In the genomic region with DNA sequence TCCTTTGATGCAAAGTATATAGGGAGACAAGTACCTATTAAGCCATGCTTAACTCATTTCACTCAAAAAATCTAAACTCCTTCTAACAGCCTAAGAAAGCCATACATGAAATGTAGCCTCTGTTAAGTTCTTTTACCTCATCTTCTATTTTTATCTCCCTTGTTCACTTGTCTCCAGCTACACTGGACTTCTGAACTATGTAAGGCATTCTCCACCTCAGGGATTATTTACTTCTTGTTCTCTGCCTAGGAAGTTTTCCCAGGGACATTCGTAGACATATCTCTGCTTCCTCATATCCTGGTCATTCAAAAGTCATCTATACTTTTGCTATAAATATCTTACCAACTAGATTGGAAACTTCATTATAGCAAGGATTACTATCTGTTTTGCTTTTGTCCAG, we compare ENCODE assay signal across 30 cellular contexts.
DNase-seq lines count a peak whose midpoint lies in the region; FAIRE-seq and TF ChIP-seq lines count a peak whose summit lies in the region.
"Had no signal": no experiment of that assay in that cellular context is flagged by ENCODE, and none has a peak within 500 bp of the region (broad histone marks: within the 10 kb centered on the region; RNA-seq: fewer than 3 reads in every experiment).

No MANE protein-coding gene starts in this region.

- peaks cover 15% of the 10 kb centered on the region for H3K4me1 Mint-ChIP-seq in astrocyte (ENCODE audit: low read depth, unreplicated experiment)
- H3K4me1 Mint-ChIP-seq: GM23338, memory B cell had no signal

- H3K4me3 ChIP-seq in astrocyte (ENCODE audit: insufficient read depth, low read depth, low read length) (no peak overlapping the region), retinal pigment epithelial cell (ENCODE audit: low read length) (no peak overlapping the region)
- H3K4me3 ChIP-seq: gastroesophageal sphincter, GM23338, PC-9, right lobe of liver, tibial nerve had no signal

- H3K4me2 ChIP-seq in astrocyte (ENCODE audit: low read length), result no peak overlapping the region
- H3K4me2 ChIP-seq: GM23338, PC-9 had no signal

- H3K9ac ChIP-seq in astrocyte (ENCODE audit: low read length), result no peak overlapping the region

- no peaks in the 10 kb centered on the region for H3K79me2 ChIP-seq in astrocyte (ENCODE audit: insufficient read depth, low read length)

- H3K4me3 Mint-ChIP-seq in astrocyte (ENCODE audit: unreplicated experiment), result peak overlapping the region; percentile 58
- H3K4me3 Mint-ChIP-seq: activated CD4-positive, alpha-beta T cell treated with anti-CD3 and anti-CD28 coated beads for 36 hours; activated CD8-positive, alpha-beta T cell treated with anti-CD3 and anti-CD28 coated beads, Interleukin-2, amount 10 ng/mL, durations not matched to agents 7 days and 5 days; activated T-helper 17 cell treated with anti-CD3 and anti-CD28 coated beads, Interleukin-2, amount 50 U/mL, for 72 hours; GM23338; memory B cell had no signal

- no peaks in the 10 kb centered on the region for H3K4me1 ChIP-seq in astrocyte (ENCODE audit: insufficient read depth, low read length)
- H3K4me1 ChIP-seq: right lobe of liver, tibial nerve had no signal

- peaks cover 5% of the 10 kb centered on the region for H3K36me3 Mint-ChIP-seq in astrocyte (ENCODE audit: low read depth, unreplicated experiment)

- H2AFZ ChIP-seq in astrocyte (ENCODE audit: low read depth, low read length), result no peak overlapping the region
- H2AFZ ChIP-seq: GM23338, PC-9 had no signal

- peak overlapping the region; percentile 17 for H3K27ac ChIP-seq in astrocyte (ENCODE audit: low read depth, low read length)
- H3K27ac ChIP-seq: gastroesophageal sphincter, PC-9, right lobe of liver, tibial nerve had no signal

- no peaks in the 10 kb centered on the region for H3K36me3 ChIP-seq in astrocyte (ENCODE audit: insufficient read depth, low read length)
- H3K36me3 ChIP-seq: right lobe of liver had no signal

- no peaks in the 10 kb centered on the region for H3K9me3 ChIP-seq in astrocyte (ENCODE audit: insufficient read depth, low read depth, low read length)
- H3K9me3 ChIP-seq: gastroesophageal sphincter, right lobe of liver, tibial nerve had no signal

- peak overlapping the region; percentile 93 for H3K27ac Mint-ChIP-seq in astrocyte (ENCODE audit: unreplicated experiment)
- H3K27ac Mint-ChIP-seq: activated CD4-positive, alpha-beta T cell treated with anti-CD3 and anti-CD28 coated beads for 36 hours; activated CD8-positive, alpha-beta T cell treated with anti-CD3 and anti-CD28 coated beads, Interleukin-2, amount 10 ng/mL, durations not matched to agents 7 days and 5 days; activated T-helper 17 cell treated with anti-CD3 and anti-CD28 coated beads, Interleukin-2, amount 50 U/mL, for 72 hours; GM23338; memory B cell had no signal

- no peaks in the 10 kb centered on the region for H4K20me1 ChIP-seq in astrocyte (ENCODE audit: insufficient read depth, low read length)

- TF ChIP-seq CTCF in astrocyte (IDR thresholded peaks at IDR 0.05; ENCODE audit: insufficient read depth, low read depth, low read length) (no peak), retinal pigment epithelial cell (conservative IDR thresholded peaks at IDR 0.05; ENCODE audit: low read depth, low read length) (no peak)

- no peaks in the 10 kb centered on the region for H3K27me3 Mint-ChIP-seq in astrocyte (ENCODE audit: low read depth, unreplicated experiment)
- H3K27me3 Mint-ChIP-seq: activated CD4-positive, alpha-beta T cell treated with anti-CD3 and anti-CD28 coated beads for 36 hours; activated T-helper 17 cell treated with anti-CD3 and anti-CD28 coated beads, Interleukin-2, amount 50 U/mL, for 72 hours; memory B cell had no signal

- FAIRE-seq in astrocyte (lab: Jason Lieb, UNC), result no peak

- peak; percentile 17 for DNase-seq in EL
- peak; percentile 47 for DNase-seq in astrocyte (ENCODE audit: low read depth)
- DNase-seq in hepatic stellate cell (ENCODE audit: low spot score), result peak; percentile 12
- peak; percentile 14 for DNase-seq in retinal pigment epithelial cell (ENCODE audit: low read depth)
- no peak for DNase-seq in stimulated activated CD4-positive, alpha-beta T cell treated with anti-CD3 and anti-CD28 coated beads, Interleukin-4, amount 100 ng/mL, for 24 hours
- DNase-seq in NCI-H2171 treated with DMSO at 0.1 percent for 48 hours (lab: John Stamatoyannopoulos, UW), result no peak
- no peak for DNase-seq in islet precursor cell
- DNase-seq: activated CD4-positive, alpha-beta T cell treated with anti-CD3 and anti-CD28 coated beads for 36 hours; activated CD8-positive, alpha-beta T cell treated with anti-CD3 and anti-CD28 coated beads, Interleukin-2, amount 10 ng/mL, durations not matched to agents 7 days and 5 days; activated naive CD4-positive, alpha-beta T cell treated with anti-CD3 and anti-CD28 coated beads, Interleukin-2, amount 50 U/mL, for 16 hours; Calu3; cerebellar nuclear complex; DMS79; GF-D8; hypothalamus; Kasumi-1; left colon; NCI-H1436; NCI-H2081 treated with DMSO at 0.1 percent for 48 hours; NCI-H226; NCI-H526 treated with DMSO at 0.1 percent for 48 hours; NK-92 treated with Interleukin-12 subunit alpha and Interleukin-12 subunit beta, amount 100 ng/mL, for 24 hours; PC-9; right lobe of liver; stimulated activated CD4-positive, alpha-beta T cell treated with anti-CD3 and anti-CD28 coated beads, Interleukin-2, amount 100 ng/mL, for 48 hours had no signal

- H3K9me3 Mint-ChIP-seq in astrocyte (ENCODE audit: unreplicated experiment), result no peaks in the 10 kb centered on the region
- H3K9me3 Mint-ChIP-seq: activated T-helper 17 cell treated with anti-CD3 and anti-CD28 coated beads, Interleukin-2, amount 50 U/mL, for 72 hours; GM23338 had no signal

- no peaks in the 10 kb centered on the region for H3K27me3 ChIP-seq in astrocyte (ENCODE audit: insufficient read depth, low read length)
- H3K27me3 ChIP-seq: gastroesophageal sphincter, right lobe of liver, tibial nerve had no signal

Comparison
In these comparisons a context has a peak if more than half of its experiments do, and no peak if none do; other contexts are left out.
1. DNase-seq: peak in EL (single experiment), astrocyte (single experiment), hepatic stellate cell (single experiment) and retinal pigment epithelial cell (single experiment); none in stimulated activated CD4-positive, alpha-beta T cell treated with anti-CD3 and anti-CD28 coated beads, Interleukin-4, amount 100 ng/mL, for 24 hours (single experiment), NCI-H2171 treated with DMSO at 0.1 percent for 48 hours (single experiment) and islet precursor cell (single experiment).